7 cellular contexts compared by ENCODE assay signal in genomic region chr22:30606455-30607299, GRCh38. TPM values are rescaled to one million over a fixed set of nuclear protein-coding genes. Genes with fewer than 3 reads are reported as not detected.
DNase-seq lines count a peak whose midpoint lies in the region; ATAC-seq, FAIRE-seq and TF ChIP-seq lines count a peak whose summit lies in the region.

TSS of gene TCN2 (plus strand) at chr22:30607174. CDS start at chr22:30607332, 158 bp downstream.

- ATAC-seq in GM18858 (IDR thresholded peaks at IDR 0.05; ENCODE audit: unreplicated experiment), result no peak

- peak within 1 kb of the TSS; percentile 80 for H3K4me3 Mint-ChIP-seq in MCF 10A (ENCODE audit: unreplicated experiment)

- peaks cover 9% of the 10 kb centered on the region for H3K4me1 Mint-ChIP-seq in MCF 10A (ENCODE audit: insufficient read depth, unreplicated experiment)

- POLR2A ChIA-PET in MCF 10A (lab: Yijun Ruan, JAX), result interaction anchor here (0.6 to 5.3 kb wide), 6 partner anchors 11 to 1076 kb away, joined by 3 to 30 read pairs (median 3); partner anchors contain the start of gene PES1

- BruUV-seq in MCF 10A (replicated peaks; lab: Mats Ljungman, UMichigan), result no TSS peak

- H3K27me3 Mint-ChIP-seq in MCF 10A (ENCODE audit: insufficient read depth, unreplicated experiment), result no peaks in the 10 kb centered on the region

- no peaks in the 10 kb centered on the region for H3K9me3 Mint-ChIP-seq in MCF 10A (ENCODE audit: unreplicated experiment)

- no peak for TF ChIP-seq CTCF in MCF 10A (IDR thresholded peaks at IDR 0.05; ENCODE audit: unreplicated experiment)

- intact Hi-C loops in MCF 10A (cut with micrococcal nuclease), result no loop called here

- DNase-seq in GM12891 (ENCODE audit: insufficient read length, low spot score) (no peak), HuH-7.5 (ENCODE audit: low spot score) (peak; percentile 71), SHP77 treated with DMSO at 0.1 percent for 48 hours (lab: John Stamatoyannopoulos, UW) (peak; percentile 27), MCF 10A (ENCODE audit: unreplicated experiment) (peak; percentile 35), iPS DF 19.7 (ENCODE audit: low read depth, low spot score) (peak; percentile 92), putamen (ENCODE audit: low spot score) (peak; percentile 74)

- FAIRE-seq in GM12891 (lab: Jason Lieb, UNC), result peak; percentile 89

- CTCF ChIA-PET in MCF 10A (lab: Yijun Ruan, JAX), result interaction anchor here (0.5 to 2.8 kb wide), 12 partner anchors 8 to 367 kb away, joined by 3 to 11 read pairs (median 4); no protein-coding TSS in a partner anchor

- peak within 1 kb of the TSS; percentile 58 for H3K27ac Mint-ChIP-seq in MCF 10A (ENCODE audit: low read depth, unreplicated experiment)

- TF ChIP-seq POLR2A in GM12891 (IDR thresholded peaks at IDR 0.05; ENCODE audit: low read depth, low read length), result no peak

- H3K36me3 Mint-ChIP-seq in MCF 10A (ENCODE audit: insufficient read depth, unreplicated experiment), result no peaks in the 10 kb centered on the region

TF ChIP-seq in GM12891, 5 proteins besides CTCF, POLR2A, EP300 and RAD21:
- no peak for TF ChIP-seq PAX5 (IDR thresholded peaks at IDR 0.05; ENCODE audit: insufficient read depth, low read length, severe bottlenecking)
- no peak for TF ChIP-seq SPI1 (IDR thresholded peaks at IDR 0.05; ENCODE audit: low read depth, low read length)
- no peak for TF ChIP-seq TAF1 (IDR thresholded peaks at IDR 0.05; ENCODE audit: low read depth, low read length)
- TF ChIP-seq POLR2AphosphoS5 (IDR thresholded peaks at IDR 0.05; ENCODE audit: low read depth, low read length), result no peak
- no peak for TF ChIP-seq POU2F2 (IDR thresholded peaks at IDR 0.05; ENCODE audit: low read depth, low read length)

RNA-seq across cellular contexts. Expression of gene TCN2, which starts in this region (rescaled TPM):
- 8.4 TPM for polyA plus RNA-seq in GM12891 (2012; ENCODE audit: low read depth, missing spikeins)
- 1.2 and 1.4 TPM in 2 replicates for total RNA-seq in MCF 10A (2022)
